8 cellular contexts compared by ENCODE assay signal in genomic region chr14:99574099-99574880, GRCh38. TPM values are rescaled to one million over a fixed set of nuclear protein-coding genes. Genes with fewer than 3 reads are reported as not detected.
DNase-seq lines count a peak whose midpoint lies in the region; ATAC-seq and TF ChIP-seq lines count a peak whose summit lies in the region.

No MANE protein-coding gene starts in this region.

- no peaks in the 10 kb centered on the region; the same call in none of the 2 replicates for H3K27me3 Mint-ChIP-seq in HFFc6 (ENCODE audit: insufficient read depth)

- no peaks in the 10 kb centered on the region for H3K9me3 Mint-ChIP-seq in HFFc6

- H3K4me1 Mint-ChIP-seq in HFFc6 (ENCODE audit: low read depth) = peaks cover 80% of the 10 kb centered on the region

- no peaks in the 10 kb centered on the region for H3K36me3 Mint-ChIP-seq in HFFc6 (ENCODE audit: low read depth)

- TF ChIP-seq CTCF in HFFc6 (IDR thresholded peaks at IDR 0.05) = no peak

- peak overlapping the region in 16 of 21 experiments; percentile 15 to 84 (median 68) for H3K27ac ChIP-seq in skin epidermis

- peak overlapping the region; percentile 79 for H3K4me3 Mint-ChIP-seq in HFFc6

- DNase-seq in HFFc6 (peak; percentile 66), SW480 (ENCODE audit: low spot score) (peak; percentile 56), hepatic stellate cell (ENCODE audit: low spot score) (peak; percentile 91), cerebellum (ENCODE audit: low spot score) (no peak), AML-193 (lab: John Stamatoyannopoulos, UW) (no peak), RPMI8226 (no peak)

- no peak for ATAC-seq in HG02973 (IDR thresholded peaks at IDR 0.05; ENCODE audit: unreplicated experiment)

- peak overlapping the region; percentile 83 for H3K27ac Mint-ChIP-seq in HFFc6

- no peak overlapping the region for H3K4me3 ChIP-seq in skin epidermis

RNA-seq across cellular contexts. Expression of gene CCDC85C, which starts 29.7 kb away (rescaled TPM):
- 10 to 100 TPM; 31.3 to 41.4 (median 34.3) TPM for total RNA-seq in HFFc6 (2021; fragmentation: NEBNext Ultra II Directional; extraction: Animal tissue kit (Norgen Biotek cat#: 25700))
- 11.3 TPM for total RNA-seq in cerebellum

Comparison
In these comparisons a context has a peak if more than half of its experiments do, and no peak if none do; other contexts are left out.
1. DNase-seq: peak in HFFc6 (single experiment), SW480 (single experiment) and hepatic stellate cell (single experiment); none in cerebellum (single experiment), AML-193 (0 of 2) and RPMI8226 (single experiment).